Comparison of ENCODE assay signal across 1 cellular context in the genomic region with DNA sequence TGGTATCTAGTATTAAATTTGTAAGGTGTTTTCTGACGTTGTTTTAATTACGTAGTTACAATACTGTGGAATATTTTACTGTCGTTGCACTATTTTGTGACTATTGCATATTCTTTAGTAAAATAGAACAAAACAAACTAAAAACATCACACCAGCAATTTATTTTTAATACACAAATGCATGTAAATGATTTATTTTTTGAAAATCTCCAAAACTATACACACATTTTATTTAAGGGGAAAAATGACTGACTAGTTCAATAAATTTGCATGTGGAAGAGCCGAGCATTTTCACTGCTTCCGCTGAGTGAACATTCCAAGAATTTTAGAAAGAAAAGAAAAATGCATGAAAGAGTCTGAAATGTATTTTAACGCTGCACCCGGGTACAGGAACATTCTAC.
TF ChIP-seq lines count a peak whose summit lies in the region.

No MANE protein-coding gene starts in this region.

TF ChIP-seq in GM23338, 12 proteins besides CTCF, POLR2A, EP300 and RAD21 (continued from another document):
- no peak for TF ChIP-seq ZNF462 (CRISPR knock-in tag; IDR thresholded peaks at IDR 0.05)
